Comparison of ENCODE assay signal across 2 cellular contexts in the genomic region with DNA sequence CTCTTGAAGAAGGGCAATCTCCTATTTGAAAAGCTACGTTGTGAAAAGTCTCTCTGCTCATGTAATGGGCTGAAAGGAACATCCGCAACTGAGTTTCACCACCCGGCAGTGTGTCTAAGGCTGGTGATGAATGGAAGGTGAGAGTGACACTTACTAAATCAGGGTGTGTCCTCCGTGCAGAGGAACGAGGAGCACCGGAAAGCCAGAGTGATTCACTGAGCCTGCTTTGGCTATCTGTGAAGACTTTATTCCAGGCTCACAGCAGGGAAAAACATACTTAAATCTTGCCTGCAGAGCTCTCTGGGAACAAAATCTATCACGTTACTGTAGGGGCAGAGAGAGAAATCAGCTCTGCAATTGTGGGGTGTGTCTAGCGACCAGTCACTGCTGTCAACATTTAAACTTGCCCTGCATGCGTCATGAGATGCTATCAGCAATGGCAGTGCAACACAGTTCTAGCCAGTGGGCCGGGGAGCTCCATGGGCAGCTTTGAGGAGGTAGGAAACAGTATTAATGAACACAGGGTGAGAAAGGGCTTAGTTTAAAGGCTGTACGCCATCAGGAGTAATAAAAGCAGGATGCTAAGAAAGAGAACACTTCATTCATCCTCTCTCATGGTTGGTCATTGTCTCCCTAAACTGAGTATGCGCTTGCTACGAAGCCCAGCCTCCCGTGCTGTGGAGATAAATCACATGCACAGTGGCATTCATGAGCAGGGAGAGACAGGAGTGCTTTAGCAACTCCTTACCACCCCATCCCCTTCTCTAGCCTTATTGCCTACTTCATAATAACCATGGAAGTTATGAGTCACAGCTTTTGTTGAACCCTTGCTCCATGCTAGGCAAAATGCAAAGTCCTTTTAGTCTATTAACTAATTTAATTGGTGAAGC.
TF ChIP-seq lines count a peak whose summit lies in the region.

No MANE protein-coding gene starts in this region.

TF ChIP-seq in SK-N-SH, 30 proteins besides CTCF, POLR2A, EP300 and RAD21:
- TF ChIP-seq, protein P1, sequence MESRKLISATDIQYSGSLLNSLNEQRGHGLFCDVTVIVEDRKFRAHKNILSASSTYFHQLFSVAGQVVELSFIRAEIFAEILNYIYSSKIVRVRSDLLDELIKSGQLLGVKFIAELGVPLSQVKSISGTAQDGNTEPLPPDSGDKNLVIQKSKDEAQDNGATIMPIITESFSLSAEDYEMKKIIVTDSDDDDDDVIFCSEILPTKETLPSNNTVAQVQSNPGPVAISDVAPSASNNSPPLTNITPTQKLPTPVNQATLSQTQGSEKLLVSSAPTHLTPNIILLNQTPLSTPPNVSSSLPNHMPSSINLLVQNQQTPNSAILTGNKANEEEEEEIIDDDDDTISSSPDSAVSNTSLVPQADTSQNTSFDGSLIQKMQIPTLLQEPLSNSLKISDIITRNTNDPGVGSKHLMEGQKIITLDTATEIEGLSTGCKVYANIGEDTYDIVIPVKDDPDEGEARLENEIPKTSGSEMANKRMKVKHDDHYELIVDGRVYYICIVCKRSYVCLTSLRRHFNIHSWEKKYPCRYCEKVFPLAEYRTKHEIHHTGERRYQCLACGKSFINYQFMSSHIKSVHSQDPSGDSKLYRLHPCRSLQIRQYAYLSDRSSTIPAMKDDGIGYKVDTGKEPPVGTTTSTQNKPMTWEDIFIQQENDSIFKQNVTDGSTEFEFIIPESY (IDR thresholded peaks at IDR 0.05; ENCODE audit: borderline replicate concordance, low read depth): no peak
- no peak for TF ChIP-seq FOSL2 (IDR thresholded peaks at IDR 0.05; ENCODE audit: borderline replicate concordance, low read depth)
- no peak for TF ChIP-seq ELF1 (IDR thresholded peaks at IDR 0.05)
- TF ChIP-seq TAF1 (IDR thresholded peaks at IDR 0.05; ENCODE audit: borderline replicate concordance, low read depth, low read length): no peak
- no peak for TF ChIP-seq MEF2A (IDR thresholded peaks at IDR 0.05; ENCODE audit: borderline replicate concordance, low read depth)
- no peak for TF ChIP-seq SMC3 (IDR thresholded peaks at IDR 0.05; ENCODE audit: low read depth, low read length)
- no peak for TF ChIP-seq MXI1 (IDR thresholded peaks at IDR 0.05; ENCODE audit: low read depth, low read length)
- TF ChIP-seq, protein P2, sequence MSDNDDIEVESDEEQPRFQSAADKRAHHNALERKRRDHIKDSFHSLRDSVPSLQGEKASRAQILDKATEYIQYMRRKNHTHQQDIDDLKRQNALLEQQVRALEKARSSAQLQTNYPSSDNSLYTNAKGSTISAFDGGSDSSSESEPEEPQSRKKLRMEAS (IDR thresholded peaks at IDR 0.05; ENCODE audit: low read depth): no peak
TF ChIP-seq in SK-N-SH: peak in this region for 0.

TF ChIP-seq in SK-N-SH treated with all-trans-retinoic acid at 6 μM for 48 hours, 23 proteins besides CTCF, POLR2A, EP300 and RAD21:
- TF ChIP-seq, protein P3, sequence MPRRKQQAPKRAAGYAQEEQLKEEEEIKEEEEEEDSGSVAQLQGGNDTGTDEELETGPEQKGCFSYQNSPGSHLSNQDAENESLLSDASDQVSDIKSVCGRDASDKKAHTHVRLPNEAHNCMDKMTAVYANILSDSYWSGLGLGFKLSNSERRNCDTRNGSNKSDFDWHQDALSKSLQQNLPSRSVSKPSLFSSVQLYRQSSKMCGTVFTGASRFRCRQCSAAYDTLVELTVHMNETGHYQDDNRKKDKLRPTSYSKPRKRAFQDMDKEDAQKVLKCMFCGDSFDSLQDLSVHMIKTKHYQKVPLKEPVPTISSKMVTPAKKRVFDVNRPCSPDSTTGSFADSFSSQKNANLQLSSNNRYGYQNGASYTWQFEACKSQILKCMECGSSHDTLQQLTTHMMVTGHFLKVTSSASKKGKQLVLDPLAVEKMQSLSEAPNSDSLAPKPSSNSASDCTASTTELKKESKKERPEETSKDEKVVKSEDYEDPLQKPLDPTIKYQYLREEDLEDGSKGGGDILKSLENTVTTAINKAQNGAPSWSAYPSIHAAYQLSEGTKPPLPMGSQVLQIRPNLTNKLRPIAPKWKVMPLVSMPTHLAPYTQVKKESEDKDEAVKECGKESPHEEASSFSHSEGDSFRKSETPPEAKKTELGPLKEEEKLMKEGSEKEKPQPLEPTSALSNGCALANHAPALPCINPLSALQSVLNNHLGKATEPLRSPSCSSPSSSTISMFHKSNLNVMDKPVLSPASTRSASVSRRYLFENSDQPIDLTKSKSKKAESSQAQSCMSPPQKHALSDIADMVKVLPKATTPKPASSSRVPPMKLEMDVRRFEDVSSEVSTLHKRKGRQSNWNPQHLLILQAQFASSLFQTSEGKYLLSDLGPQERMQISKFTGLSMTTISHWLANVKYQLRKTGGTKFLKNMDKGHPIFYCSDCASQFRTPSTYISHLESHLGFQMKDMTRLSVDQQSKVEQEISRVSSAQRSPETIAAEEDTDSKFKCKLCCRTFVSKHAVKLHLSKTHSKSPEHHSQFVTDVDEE (CRISPR knock-in tag; IDR thresholded peaks at IDR 0.05): no peak
- TF ChIP-seq PPARA (CRISPR knock-in tag; IDR thresholded peaks at IDR 0.05; ENCODE audit: borderline replicate concordance) (no peak), ZFP3 (CRISPR knock-in tag; IDR thresholded peaks at IDR 0.05) (no peak), ZNF70 (CRISPR knock-in tag; IDR thresholded peaks at IDR 0.05) (no peak), ZC3H10 (CRISPR knock-in tag; IDR thresholded peaks at IDR 0.05) (no peak)
- TF ChIP-seq, protein P4, sequence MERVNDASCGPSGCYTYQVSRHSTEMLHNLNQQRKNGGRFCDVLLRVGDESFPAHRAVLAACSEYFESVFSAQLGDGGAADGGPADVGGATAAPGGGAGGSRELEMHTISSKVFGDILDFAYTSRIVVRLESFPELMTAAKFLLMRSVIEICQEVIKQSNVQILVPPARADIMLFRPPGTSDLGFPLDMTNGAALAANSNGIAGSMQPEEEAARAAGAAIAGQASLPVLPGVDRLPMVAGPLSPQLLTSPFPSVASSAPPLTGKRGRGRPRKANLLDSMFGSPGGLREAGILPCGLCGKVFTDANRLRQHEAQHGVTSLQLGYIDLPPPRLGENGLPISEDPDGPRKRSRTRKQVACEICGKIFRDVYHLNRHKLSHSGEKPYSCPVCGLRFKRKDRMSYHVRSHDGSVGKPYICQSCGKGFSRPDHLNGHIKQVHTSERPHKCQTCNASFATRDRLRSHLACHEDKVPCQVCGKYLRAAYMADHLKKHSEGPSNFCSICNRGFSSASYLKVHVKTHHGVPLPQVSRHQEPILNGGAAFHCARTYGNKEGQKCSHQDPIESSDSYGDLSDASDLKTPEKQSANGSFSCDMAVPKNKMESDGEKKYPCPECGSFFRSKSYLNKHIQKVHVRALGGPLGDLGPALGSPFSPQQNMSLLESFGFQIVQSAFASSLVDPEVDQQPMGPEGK (CRISPR knock-in tag; IDR thresholded peaks at IDR 0.05; ENCODE audit: borderline replicate concordance): no peak
TF ChIP-seq in SK-N-SH treated with all-trans-retinoic acid at 6 μM for 48 hours: peak in this region for 0.
